20 cellular contexts compared by ENCODE assay signal in genomic region chr11:96130061-96130460, GRCh38.
DNase-seq lines count a peak whose midpoint lies in the region; ATAC-seq, FAIRE-seq and TF ChIP-seq lines count a peak whose summit lies in the region.
"Had no signal": no experiment of that assay in that cellular context is flagged by ENCODE, and none has a peak within 500 bp of the region (broad histone marks: within the 10 kb centered on the region; RNA-seq: fewer than 3 reads in every experiment).

No MANE protein-coding gene starts in this region.

- H3K27ac Mint-ChIP-seq in activated naive CD8-positive, alpha-beta T cell treated with anti-CD3 and anti-CD28 coated beads, Interleukin-2, amount 50 U/mL, for 24 hours, result peak overlapping the region; percentile 75
- peak overlapping the region; percentile 94 for H3K27ac Mint-ChIP-seq in stimulated activated naive B cell treated with anti-CD40 and anti-IgM and Interleukin-4, amounts not matched to agents 10 μg/mL and 1 μg/mL and 100 μg/mL, for 72 hours
- H3K27ac Mint-ChIP-seq: CD14-positive monocyte, WTC11 had no signal

- H3K9me3 Mint-ChIP-seq in activated T-cell treated with anti-CD3 and anti-CD28 coated beads, Interleukin-2, amount 50 U/mL, for 4 hours, result no peaks in the 10 kb centered on the region
- H3K9me3 Mint-ChIP-seq in activated naive CD8-positive, alpha-beta T cell treated with anti-CD3 and anti-CD28 coated beads, Interleukin-2, amount 50 U/mL, for 24 hours, result no peaks in the 10 kb centered on the region
- peaks cover 0 to 1% of the 10 kb centered on the region in 2 donors for H3K9me3 Mint-ChIP-seq in stimulated activated naive B cell treated with anti-CD40 and anti-IgM and Interleukin-4, amounts not matched to agents 10 μg/mL and 1 μg/mL and 100 μg/mL, for 72 hours
- H3K9me3 Mint-ChIP-seq: CD14-positive monocyte, WTC11 had no signal

- H3K4me1 Mint-ChIP-seq in activated T-cell treated with anti-CD3 and anti-CD28 coated beads, Interleukin-2, amount 50 U/mL, for 4 hours (ENCODE audit: low read depth), result peaks cover 56% of the 10 kb centered on the region
- peaks cover 78% of the 10 kb centered on the region for H3K4me1 Mint-ChIP-seq in activated naive CD8-positive, alpha-beta T cell treated with anti-CD3 and anti-CD28 coated beads, Interleukin-2, amount 50 U/mL, for 24 hours
- peaks cover 42 to 71% of the 10 kb centered on the region in 2 donors for H3K4me1 Mint-ChIP-seq in stimulated activated naive B cell treated with anti-CD40 and anti-IgM and Interleukin-4, amounts not matched to agents 10 μg/mL and 1 μg/mL and 100 μg/mL, for 72 hours
- H3K4me1 Mint-ChIP-seq: WTC11 had no signal

- H3K27me3 Mint-ChIP-seq in activated T-cell treated with anti-CD3 and anti-CD28 coated beads, Interleukin-2, amount 50 U/mL, for 4 hours (ENCODE audit: low read depth), result no peaks in the 10 kb centered on the region
- H3K27me3 Mint-ChIP-seq in activated naive CD8-positive, alpha-beta T cell treated with anti-CD3 and anti-CD28 coated beads, Interleukin-2, amount 50 U/mL, for 24 hours, result no peaks in the 10 kb centered on the region
- no peaks in the 10 kb centered on the region for H3K27me3 Mint-ChIP-seq in stimulated activated naive B cell treated with anti-CD40 and anti-IgM and Interleukin-4, amounts not matched to agents 10 μg/mL and 1 μg/mL and 100 μg/mL, for 72 hours

- no peak for TF ChIP-seq POLR2A in GM12892 (IDR thresholded peaks at IDR 0.05; ENCODE audit: low read depth, low read length)

- DNase-seq in activated T-cell treated with anti-CD3 and anti-CD28 coated beads, Interleukin-2, amount 50 U/mL, for 4 hours, result no peak
- DNase-seq in activated T-cell treated with anti-CD3 and anti-CD28 coated beads for 4 hours, result no peak
- no peak for DNase-seq in activated naive CD8-positive, alpha-beta T cell treated with anti-CD3 and anti-CD28 coated beads, Interleukin-2, amount 50 U/mL, for 24 hours
- DNase-seq in stimulated activated naive B cell treated with anti-CD40 and anti-IgM and Interleukin-4, amounts not matched to agents 10 μg/mL and 1 μg/mL and 100 μg/mL, for 72 hours, result no peak
- no peak for DNase-seq in cerebellar nuclear complex (lab: John Stamatoyannopoulos, UW)
- no peak for DNase-seq in GM12892 (ENCODE audit: insufficient read length)
- no peak for DNase-seq in mesenteric fat pad (ENCODE audit: low spot score)
- DNase-seq: activated naive CD4-positive, alpha-beta T cell; DMS 273 treated with DMSO at 0.1 percent for 48 hours; GF-D8; GOT3; Kasumi-1; mucosa of descending colon; NCI-H1092; NCI-H2029; thyroid gland had no signal

- FAIRE-seq in GM12892 (lab: Jason Lieb, UNC), result no peak

- ATAC-seq in activated T-cell treated with anti-CD3 and anti-CD28 coated beads, Interleukin-2, amount 50 U/mL, for 4 hours, result peak; percentile 61 to 65
- peak; percentile 40 for ATAC-seq in GM21717 (IDR thresholded peaks at IDR 0.05; ENCODE audit: unreplicated experiment)
- no peak for ATAC-seq in activated naive CD8-positive, alpha-beta T cell treated with anti-CD3 and anti-CD28 coated beads, Interleukin-2, amount 50 U/mL, for 24 hours
- ATAC-seq in stimulated activated naive B cell treated with anti-CD40 and anti-IgM and Interleukin-4, amounts not matched to agents 10 μg/mL and 1 μg/mL and 100 μg/mL, for 72 hours (replicated peaks), result peak; percentile 76 to 80
- ATAC-seq: left lobe of liver, mucosa of descending colon, WTC11 had no signal

- no peak overlapping the region for H3K4me3 Mint-ChIP-seq in activated T-cell treated with anti-CD3 and anti-CD28 coated beads, Interleukin-2, amount 50 U/mL, for 4 hours
- no peak overlapping the region for H3K4me3 Mint-ChIP-seq in activated naive CD8-positive, alpha-beta T cell treated with anti-CD3 and anti-CD28 coated beads, Interleukin-2, amount 50 U/mL, for 24 hours
- H3K4me3 Mint-ChIP-seq in stimulated activated naive B cell treated with anti-CD40 and anti-IgM and Interleukin-4, amounts not matched to agents 10 μg/mL and 1 μg/mL and 100 μg/mL, for 72 hours, result peak overlapping the region; percentile 14 to 54
- H3K4me3 Mint-ChIP-seq: CD14-positive monocyte, WTC11 had no signal

- peaks cover 37% of the 10 kb centered on the region for H3K36me3 Mint-ChIP-seq in activated T-cell treated with anti-CD3 and anti-CD28 coated beads, Interleukin-2, amount 50 U/mL, for 4 hours (ENCODE audit: insufficient read depth)
- peaks cover 13% of the 10 kb centered on the region for H3K36me3 Mint-ChIP-seq in activated naive CD8-positive, alpha-beta T cell treated with anti-CD3 and anti-CD28 coated beads, Interleukin-2, amount 50 U/mL, for 24 hours (ENCODE audit: low read depth)
- H3K36me3 Mint-ChIP-seq in stimulated activated naive B cell treated with anti-CD40 and anti-IgM and Interleukin-4, amounts not matched to agents 10 μg/mL and 1 μg/mL and 100 μg/mL, for 72 hours, result peaks cover 4 to 7% of the 10 kb centered on the region in 2 donors
- H3K36me3 Mint-ChIP-seq: WTC11 had no signal

Comparison
In these comparisons a context has a peak if more than half of its experiments do, and no peak if none do; other contexts are left out.
1. H3K4me3 Mint-ChIP-seq: peak in stimulated activated naive B cell treated with anti-CD40 and anti-IgM and Interleukin-4, amounts not matched to agents 10 μg/mL and 1 μg/mL and 100 μg/mL, for 72 hours (2 of 2); none in activated T-cell treated with anti-CD3 and anti-CD28 coated beads, Interleukin-2, amount 50 U/mL, for 4 hours (single experiment) and activated naive CD8-positive, alpha-beta T cell treated with anti-CD3 and anti-CD28 coated beads, Interleukin-2, amount 50 U/mL, for 24 hours (single experiment).